In genomic region chrX:136694491-136695087, GRCh38 we compare ENCODE assay signal across 8 cellular contexts. TPM values are rescaled to one million over a fixed set of nuclear protein-coding genes. Genes with fewer than 3 reads are reported as not detected.
A peak's percentile ranks its signal among the peaks of the same experiment; 100 is the strongest.
DNase-seq lines count a peak whose midpoint lies in the region; ATAC-seq and TF ChIP-seq lines count a peak whose summit lies in the region.

No MANE protein-coding gene starts in this region.

- peak overlapping the region; percentile 91 to 94 (median 93) for H3K27ac Mint-ChIP-seq in CD4-positive, CD25-positive, alpha-beta regulatory T cell
- peak overlapping the region; percentile 91 for H3K27ac Mint-ChIP-seq in WTC11

- H3K4me1 ChIP-seq in CD4-positive, CD25-positive, alpha-beta regulatory T cell (ENCODE audit: control insufficient read depth, insufficient read depth, low read length, poor library complexity, severe bottlenecking) = peaks cover 44% of the 10 kb centered on the region
- H3K4me1 ChIP-seq in gastroesophageal sphincter (no peaks in the 10 kb centered on the region), sigmoid colon (no peaks in the 10 kb centered on the region)

- TF ChIP-seq POLR2A in gastroesophageal sphincter (IDR thresholded peaks at IDR 0.05) (no peak), sigmoid colon (IDR thresholded peaks at IDR 0.05) (no peak)

- peak; percentile 57 to 70 for ATAC-seq in CD4-positive, CD25-positive, alpha-beta regulatory T cell (ENCODE audit: low read depth in 2 of 2)
- ATAC-seq in GM18498 (IDR thresholded peaks at IDR 0.05; ENCODE audit: unreplicated experiment) (peak; percentile 78), HG02870 (IDR thresholded peaks at IDR 0.05; ENCODE audit: unreplicated experiment) (peak; percentile 61), WTC11 (peak; percentile 77), gastroesophageal sphincter (peak; percentile 43)

- peaks cover 7% of the 10 kb centered on the region for H3K36me3 ChIP-seq in CD4-positive, CD25-positive, alpha-beta regulatory T cell (ENCODE audit: control insufficient read depth, insufficient read depth, low read length)
- H3K36me3 ChIP-seq in gastroesophageal sphincter = peaks cover 0 to 13% of the 10 kb centered on the region in 2 donors
- H3K36me3 ChIP-seq in sigmoid colon = no peaks in the 10 kb centered on the region

- peaks cover 0 to 4% of the 10 kb centered on the region in 2 experiments for H3K9me3 ChIP-seq in CD4-positive, CD25-positive, alpha-beta regulatory T cell (ENCODE audit: control insufficient read depth in 2 of 2, low read length in 2 of 2)
- H3K9me3 ChIP-seq in gastroesophageal sphincter = no peaks in the 10 kb centered on the region
- no peaks in the 10 kb centered on the region for H3K9me3 ChIP-seq in sigmoid colon

- TF ChIP-seq EP300 in gastroesophageal sphincter (IDR thresholded peaks at IDR 0.05) = no peak
- TF ChIP-seq EP300 in sigmoid colon (IDR thresholded peaks at IDR 0.05) = no peak

- TF ChIP-seq CTCF in WTC11 (IDR thresholded peaks at IDR 0.05) (peak; percentile 47; the same call in 1 of the 2 replicates), gastroesophageal sphincter (IDR thresholded peaks at IDR 0.05) (peak; percentile 6 to 61 (median 44)), sigmoid colon (IDR thresholded peaks at IDR 0.05) (peak; percentile 12 to 37 (median 30))

- peak overlapping the region; percentile 77 for H3K4me3 ChIP-seq in CD4-positive, CD25-positive, alpha-beta regulatory T cell (ENCODE audit: low read depth, low read length)
- no peak overlapping the region for H3K4me3 ChIP-seq in gastroesophageal sphincter
- no peak overlapping the region for H3K4me3 ChIP-seq in sigmoid colon

- 23 to 37% methylated on average over 5 to 7 of the region's 7 CpGs for WGBS in gastroesophageal sphincter (ENCODE audit: low coverage in 1 of 2), 2 donors
- WGBS in sigmoid colon, 2 donors = 45 to 47% methylated on average over 7 of the region's 7 CpGs

- no peaks in the 10 kb centered on the region for H3K27me3 Mint-ChIP-seq in CD4-positive, CD25-positive, alpha-beta regulatory T cell
- no peaks in the 10 kb centered on the region for H3K27me3 Mint-ChIP-seq in WTC11 (ENCODE audit: low read depth)

- no peaks in the 10 kb centered on the region for H3K27me3 ChIP-seq in CD4-positive, CD25-positive, alpha-beta regulatory T cell (ENCODE audit: control insufficient read depth, insufficient read depth, low read length)
- H3K27me3 ChIP-seq in gastroesophageal sphincter = no peaks in the 10 kb centered on the region
- H3K27me3 ChIP-seq in sigmoid colon = no peaks in the 10 kb centered on the region

- peaks cover 26 to 66% (median 50%) of the 10 kb centered on the region in 4 donors for H3K4me1 Mint-ChIP-seq in CD4-positive, CD25-positive, alpha-beta regulatory T cell
- H3K4me1 Mint-ChIP-seq in WTC11 = peaks cover 8% of the 10 kb centered on the region

- intact Hi-C loops in sigmoid colon (cut with DNase I) = loop anchor here (10.0 kb wide), 1 partner anchor 670 kb away; no protein-coding TSS in a partner anchor

- POLR2A ChIA-PET in WTC11 (lab: Charles Lee) = no interaction called here

- peak overlapping the region; percentile 39 to 90 (median 82) for H3K4me3 Mint-ChIP-seq in CD4-positive, CD25-positive, alpha-beta regulatory T cell
- H3K4me3 Mint-ChIP-seq in WTC11 = no peak overlapping the region

- H3K9me3 Mint-ChIP-seq in CD4-positive, CD25-positive, alpha-beta regulatory T cell = peaks cover 0 to 4% (median 0%) of the 10 kb centered on the region in 7 donors
- H3K9me3 Mint-ChIP-seq in WTC11 = peaks cover 11% of the 10 kb centered on the region

- peaks cover 7% of the 10 kb centered on the region for H3K36me3 Mint-ChIP-seq in CD4-positive, CD25-positive, alpha-beta regulatory T cell
- H3K36me3 Mint-ChIP-seq in WTC11 = 0 out of 2 replicates have a peak, but pooled peaks cover 3% of the 10 kb centered on the region

- peak overlapping the region; percentile 77 for H3K27ac ChIP-seq in CD4-positive, CD25-positive, alpha-beta regulatory T cell (ENCODE audit: insufficient read depth, low read length, poor library complexity, severe bottlenecking)
- no peak overlapping the region for H3K27ac ChIP-seq in gastroesophageal sphincter
- H3K27ac ChIP-seq in sigmoid colon = no peak overlapping the region

- DNase-seq in CD4-positive, CD25-positive, alpha-beta regulatory T cell = peak; percentile 4 to 70 (median 61)
- DNase-seq in NCI-H1694 (lab: John Stamatoyannopoulos, UW) = peak; percentile 16
- no peak for DNase-seq in WTC11 (ENCODE audit: low spot score)
- no peak for DNase-seq in sigmoid colon
- DNase-seq in activated gamma-delta T cell (lab: John Stamatoyannopoulos, UW) = no peak

- CTCF ChIA-PET in WTC11 (lab: Charles Lee) = interaction anchor here (0.6 to 2.5 kb wide), 17 partner anchors 13 to 422 kb away, joined by 3 to 55 read pairs (median 3); partner anchors contain the start of gene HTATSF1

TF ChIP-seq in WTC11, 78 proteins besides CTCF, POLR2A, EP300 and RAD21:
- TF ChIP-seq MLX (CRISPR knock-in tag; IDR thresholded peaks at IDR 0.05) (no peak), OVOL2 (CRISPR knock-in tag; IDR thresholded peaks at IDR 0.05; ENCODE audit: borderline replicate concordance) (no peak), ATF6 (CRISPR knock-in tag; IDR thresholded peaks at IDR 0.05) (no peak)
- TF ChIP-seq, protein P1, sequence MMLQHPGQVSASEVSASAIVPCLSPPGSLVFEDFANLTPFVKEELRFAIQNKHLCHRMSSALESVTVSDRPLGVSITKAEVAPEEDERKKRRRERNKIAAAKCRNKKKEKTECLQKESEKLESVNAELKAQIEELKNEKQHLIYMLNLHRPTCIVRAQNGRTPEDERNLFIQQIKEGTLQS (CRISPR knock-in tag; conservative IDR thresholded peaks at IDR 0.05) = no peak

RNA-seq across cellular contexts. Expression of gene CD40LG, which starts 46.6 kb away (rescaled TPM):
- total RNA-seq in CD4-positive, CD25-positive, alpha-beta regulatory T cell = 24.0 TPM
- 10 to 100 TPM in 2 of 4 donors, 1 to 10 TPM in 2; 7.6 to 25.0 (median 14.3) TPM for polyA plus RNA-seq in CD4-positive, CD25-positive, alpha-beta regulatory T cell
- 0.11 TPM in 1 of 3 replicates, not detected in the others for total RNA-seq in WTC11 (2021)
- total RNA-seq in gastroesophageal sphincter = under 1 TPM in 2 of 4 donors, not detected in 2; 0.15 to 0.40 TPM
- total RNA-seq in sigmoid colon = under 1 TPM in 3 of 4 donors, not detected in 1; 0.27 to 0.36 (median 0.33) TPM
- 1 to 10 TPM in 1 of 3 donors, not detected in 2; 2.6 TPM for polyA plus RNA-seq in sigmoid colon

Comparison
In these comparisons a context has a peak if more than half of its experiments do, and no peak if none do; other contexts are left out.
1. DNase-seq: peak in CD4-positive, CD25-positive, alpha-beta regulatory T cell (3 of 3) and NCI-H1694 (single experiment); none in WTC11 (single experiment), sigmoid colon (single experiment) and activated gamma-delta T cell (single experiment).
2. RNA of gene CD40LG, which starts 46.6 kb away (total RNA-seq): 24.0 TPM in CD4-positive, CD25-positive, alpha-beta regulatory T cell (single experiment); 0.27 to 0.36 TPM in sigmoid colon, 0.15 to 0.40 TPM in gastroesophageal sphincter and 0.11 TPM in WTC11; every median in the first group is over 10 times any median in the second.
3. Peak in every context shown above with its lines, with median percentiles within 50 percentile points of each other: ATAC-seq and CTCF ChIP-seq.